8 cellular contexts compared by ENCODE assay signal in the genomic region with DNA sequence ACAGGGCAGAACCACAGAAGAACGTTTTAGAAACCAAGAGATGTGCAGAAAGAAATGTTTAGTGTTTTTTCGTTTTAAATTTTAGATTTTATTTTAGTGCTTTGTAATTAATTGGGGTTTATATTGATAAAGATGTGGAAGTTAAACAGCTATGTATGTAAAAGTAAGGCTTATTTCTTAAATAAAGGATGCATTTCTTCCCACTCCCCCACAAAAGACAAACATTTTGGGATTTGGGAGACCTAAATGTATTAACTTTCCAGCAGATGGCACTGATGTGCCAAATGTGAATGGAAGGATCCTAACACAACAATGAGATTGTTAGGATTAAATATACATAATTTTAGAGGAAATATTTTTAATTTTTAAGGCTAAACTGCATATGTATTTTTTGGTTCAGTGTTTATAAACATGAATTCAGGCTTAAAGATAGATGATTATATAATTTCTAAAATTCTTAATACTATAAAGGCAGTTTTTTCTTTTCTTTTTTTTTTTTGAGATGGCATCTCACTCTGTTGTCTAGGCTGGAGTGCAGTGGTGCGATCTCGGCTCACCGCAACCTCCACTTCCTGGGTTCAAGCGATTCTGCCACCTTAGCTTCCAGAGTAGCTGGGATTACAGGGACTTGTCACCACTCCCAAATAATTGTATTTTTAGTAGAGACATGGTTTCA. TPM values are rescaled to one million over a fixed set of nuclear protein-coding genes. Genes with fewer than 3 reads are reported as not detected.
DNase-seq lines count a peak whose midpoint lies in the region; ATAC-seq and TF ChIP-seq lines count a peak whose summit lies in the region.

No MANE protein-coding gene starts in this region.

- WGBS in heart left ventricle, 4 donors = 69 to 84% (median 73%) methylated on average over 6 of the region's 6 CpGs
- 78 to 82% methylated on average over 6 of the region's 6 CpGs for whole genome bisulfite sequencing in transverse colon (ENCODE audit: low coverage in 1 of 2), 2 donors

- H3K36me3 Mint-ChIP-seq in T-cell = peaks cover 26% of the 10 kb centered on the region

- POLR2A ChIA-PET in T-cell (lab: Charles Lee) = interaction anchor here in 1 of 2 donors (0.5 kb wide), 1 partner anchor 501 kb away, joined by 3 read pairs; no protein-coding TSS in a partner anchor

- in situ Hi-C loops in transverse colon (cut with MboI; ENCODE audit: low pct_ligation_motif_present in 1 of 4, low pct_unique_long_range_greater_than_20kb in 1 of 4, low sequenced_read_pairs in 3 of 4) = loop anchor here (5.0 to 25.0 kb wide), 4 partner anchors 415 to 658 kb away; no protein-coding TSS in a partner anchor

- H3K27me3 ChIP-seq in heart left ventricle (no peaks in the 10 kb centered on the region), OCI-LY3 (ENCODE audit: low read depth, low read length) (no peaks in the 10 kb centered on the region), transverse colon (no peaks in the 10 kb centered on the region)

- no peaks in the 10 kb centered on the region for H3K9me3 Mint-ChIP-seq in T-cell

- H3K4me1 Mint-ChIP-seq in T-cell = peaks cover 20 to 28% (median 22%) of the 10 kb centered on the region in 3 donors

- TF ChIP-seq POLR2A in heart left ventricle (IDR thresholded peaks at IDR 0.05) (no peak), transverse colon (IDR thresholded peaks at IDR 0.05) (no peak)

- H3K36me3 ChIP-seq in heart left ventricle (peaks cover 0 to 46% (median 27%) of the 10 kb centered on the region in 9 donors), OCI-LY3 (replicated peaks; ENCODE audit: low read depth, low read length) (peaks cover 25% of the 10 kb centered on the region), transverse colon (peaks cover 0 to 13% (median 2%) of the 10 kb centered on the region in 4 donors)

- DNase-seq in heart left ventricle (no peak), left cardiac atrium (no peak), fibroblast of peridontal ligament (ENCODE audit: extremely low read depth) (peak; percentile 78), transverse colon (no peak), putamen (ENCODE audit: low spot score) (no peak), T-cell (no peak), sciatic nerve (ENCODE audit: low spot score) (no peak)

- H3K4me1 ChIP-seq in heart left ventricle (peaks cover 0 to 32% (median 16%) of the 10 kb centered on the region in 12 donors), OCI-LY3 (ENCODE audit: low read length) (peaks cover 17% of the 10 kb centered on the region), transverse colon (no peaks in the 10 kb centered on the region)

- no peak for ATAC-seq in heart left ventricle
- no peak for ATAC-seq in left cardiac atrium
- ATAC-seq in T-cell (replicated peaks in 1 of 4) = no peak
- ATAC-seq in sciatic nerve = no peak

- TF ChIP-seq EP300 in transverse colon (IDR thresholded peaks at IDR 0.05; ENCODE audit: low read depth) = no peak

- CTCF ChIA-PET in T-cell (lab: Charles Lee) = interaction anchor here in 1 of 2 donors (0.9 kb wide), 1 partner anchor 11 kb away, joined by 3 read pairs; no protein-coding TSS in a partner anchor

- H4K20me1 ChIP-seq in OCI-LY3 (ENCODE audit: insufficient read depth, low read length) = no peaks in the 10 kb centered on the region

- H3K27ac ChIP-seq in heart left ventricle (no peak overlapping the region), OCI-LY3 (ENCODE audit: low read length) (no peak overlapping the region), transverse colon (no peak overlapping the region)

- peaks cover under 1% of the 10 kb centered on the region; the same call in 1 of the 2 replicates for H3K79me2 ChIP-seq in OCI-LY3 (ENCODE audit: low read length)

- H3K9ac ChIP-seq in OCI-LY3 (ENCODE audit: low read length) = no peak overlapping the region

- H3K4me2 ChIP-seq in OCI-LY3 (ENCODE audit: low read length) = no peak overlapping the region

- H3K9me3 ChIP-seq in heart left ventricle = no peaks in the 10 kb centered on the region
- H3K9me3 ChIP-seq in OCI-LY3 (ENCODE audit: insufficient read depth, low read length) = no peaks in the 10 kb centered on the region
- H3K9me3 ChIP-seq in transverse colon = no peaks in the 10 kb centered on the region

- TF ChIP-seq CTCF in heart left ventricle (IDR thresholded peaks at IDR 0.05) (peak; percentile 20 to 73 (median 54)), OCI-LY3 (IDR thresholded peaks at IDR 0.05; ENCODE audit: low read depth, low read length) (peak; percentile 92), transverse colon (IDR thresholded peaks at IDR 0.05) (peak in 3 of 5 experiments; percentile 31 to 37 (median 37))

- H2AFZ ChIP-seq in OCI-LY3 (ENCODE audit: low read depth, low read length) = no peak overlapping the region

- H3K4me3 Mint-ChIP-seq in T-cell = no peak overlapping the region

- intact Hi-C loops in heart left ventricle (cut with DNase I) (loop anchor here in 9 of 10 donors (1.0 to 10.0 kb wide), 6 partner anchors 252 to 427 kb away; a partner anchor contains a TSS), left cardiac atrium (cut with DNase I) (loop anchor here (2.0 to 5.0 kb wide), 2 partner anchors 427 to 429 kb away; no protein-coding TSS in a partner anchor), transverse colon (cut with DNase I; ENCODE audit: low total_unique reads) (loop anchor here (5.0 kb wide), 1 partner anchor 427 kb away; no protein-coding TSS in a partner anchor), sciatic nerve (cut with DNase I) (loop anchor here (5.0 kb wide), 1 partner anchor 427 kb away; no protein-coding TSS in a partner anchor)

- H3K4me3 ChIP-seq in heart left ventricle (no peak overlapping the region), OCI-LY3 (ENCODE audit: low read length) (no peak overlapping the region), transverse colon (no peak overlapping the region)

- no peaks in the 10 kb centered on the region for H3K27me3 Mint-ChIP-seq in T-cell

- no peak overlapping the region for H3K27ac Mint-ChIP-seq in T-cell

RNA-seq across cellular contexts. Expression of a gene that starts 12.0 kb away (rescaled TPM):
- total RNA-seq in heart left ventricle (10 to 100 TPM; 21.0 to 92.0 (median 28.4) TPM), left cardiac atrium (10 to 100 TPM; 22.1 to 22.2 TPM), transverse colon (10 to 100 TPM in 3 of 4 donors, 1 to 10 TPM in 1; 4.6 to 73.5 (median 28.5) TPM), T-cell (10 to 100 TPM; 14.9 to 19.2 (median 17.6) TPM), sciatic nerve (26.3 TPM)
- polyA plus RNA-seq in heart left ventricle = 10 to 100 TPM; 48.5 to 78.7 TPM

RNA-seq across cellular contexts. Expression of a gene that starts 46.1 kb away (rescaled TPM):
- total RNA-seq in heart left ventricle (not detected), left cardiac atrium (not detected), transverse colon (not detected), T-cell (under 1 TPM in 4 of 5 donors, not detected in 1; 0.13 to 0.79 (median 0.42) TPM), sciatic nerve (not detected)
- polyA plus RNA-seq in heart left ventricle = not detected

Comparison
In these comparisons a context has a peak if more than half of its experiments do, and no peak if none do; other contexts are left out.
1. CTCF ChIP-seq: peak in every context shown above with its lines; median percentile 92 in OCI-LY3; 54 in heart left ventricle; 37 in transverse colon.